ENCODE assay signal across 3 cellular contexts in genomic region chr2:37203708-37204107, GRCh38.
TF ChIP-seq lines count a peak whose summit lies in the region.

No MANE protein-coding gene starts in this region.

TF ChIP-seq in A549, 52 proteins besides CTCF, POLR2A, EP300 and RAD21:
- TF ChIP-seq BHLHE40 (IDR thresholded peaks at IDR 0.05; ENCODE audit: low read depth, low read length) (no peak), KDM1A (IDR thresholded peaks at IDR 0.05; ENCODE audit: low read depth) (peak; percentile 38; the same call in 1 of the 2 replicates)

TF ChIP-seq in HEK293, 187 proteins besides CTCF, POLR2A, EP300 and RAD21:
- TF ChIP-seq ZNF580 (tag by site-specific recombination; IDR thresholded peaks at IDR 0.05) (peak; percentile 61; the same call in 1 of the 2 replicates), ZNF175 (tag by site-specific recombination; IDR thresholded peaks at IDR 0.05) (no peak), TSHZ1 (tag by site-specific recombination; IDR thresholded peaks at IDR 0.05; ENCODE audit: borderline replicate concordance) (no peak), ZNF664 (tag by site-specific recombination; IDR thresholded peaks at IDR 0.05) (no peak), ZNF121 (tag by site-specific recombination; IDR thresholded peaks at IDR 0.05) (no peak), ZNF221 (tag by site-specific recombination; IDR thresholded peaks at IDR 0.05; ENCODE audit: borderline replicate concordance) (no peak), SETDB1 (IDR thresholded peaks at IDR 0.05; ENCODE audit: insufficient read length, low read length) (peak; percentile 70), ZNF146 (tag by site-specific recombination; IDR thresholded peaks at IDR 0.05) (peak; percentile 96)
TF ChIP-seq in HEK293: peak in this region for 3.

TF ChIP-seq in H1, 55 proteins besides CTCF, POLR2A, EP300 and RAD21:
- no peak for TF ChIP-seq MAX (IDR thresholded peaks at IDR 0.05)
- TF ChIP-seq KDM1A (IDR thresholded peaks at IDR 0.05; ENCODE audit: borderline replicate concordance, low read length), result peak; percentile 90
TF ChIP-seq in H1: peak in this region for 1.
